Comparison of ENCODE assay signal across 30 cellular contexts in genomic region chr3:128736598-128736997, GRCh38. TPM values are rescaled to one million over a fixed set of nuclear protein-coding genes. Genes with fewer than 3 reads are reported as not detected.
DNase-seq lines count a peak whose midpoint lies in the region; ATAC-seq, FAIRE-seq and TF ChIP-seq lines count a peak whose summit lies in the region.
"Had no signal": no experiment of that assay in that cellular context is flagged by ENCODE, and none has a peak within 500 bp of the region (broad histone marks: within the 10 kb centered on the region; RNA-seq: fewer than 3 reads in every experiment).

No MANE protein-coding gene starts in this region.

- peaks cover 47% of the 10 kb centered on the region for H4K20me1 ChIP-seq in GM23248 (ENCODE audit: insufficient read depth)
- peaks cover 94% of the 10 kb centered on the region for H4K20me1 ChIP-seq in astrocyte (ENCODE audit: insufficient read depth, low read length)

- no peak for ATAC-seq in HG03108 (IDR thresholded peaks at IDR 0.05; ENCODE audit: unreplicated experiment)
- ATAC-seq: GM23338, HepG2, natural killer cell, sciatic nerve had no signal

- peaks cover 5% of the 10 kb centered on the region for H3K36me3 Mint-ChIP-seq in astrocyte (ENCODE audit: low read depth, unreplicated experiment)
- H3K36me3 Mint-ChIP-seq: natural killer cell had no signal

- H3K9me3 Mint-ChIP-seq in astrocyte (ENCODE audit: unreplicated experiment) = no peaks in the 10 kb centered on the region
- H3K9me3 Mint-ChIP-seq: activated B cell treated with CpG ODN at 0.5 μM for 24 hours; activated T-helper 2 cell treated with anti-CD3 and anti-CD28 coated beads, Interferon-gamma antibody, Interleukin-2, Interleukin-4, amounts not matched to agents 10 μg/mL and 5 μg/mL and 100 μg/mL, durations not matched to agents 14 hours and 24 hours and 36 hours; natural killer cell had no signal

- H3F3A ChIP-seq in GM23248 (ENCODE audit: insufficient read depth) = 0 out of 2 replicates have a peak, but pooled peaks cover 12% of the 10 kb centered on the region

- H3K27me3 ChIP-seq in GM23248 (replicated peaks; ENCODE audit: insufficient read depth) (no peaks in the 10 kb centered on the region), astrocyte (ENCODE audit: insufficient read depth, low read length) (no peaks in the 10 kb centered on the region), subcutaneous abdominal adipose tissue (ENCODE audit: control insufficient read depth in 5 of 5, insufficient read depth in 4 of 5, low read length in 5 of 5) (no peaks in the 10 kb centered on the region)
- no peaks in the 10 kb centered on the region for H3K27me3 ChIP-seq in effector memory CD4-positive, alpha-beta T cell (replicated peaks; ENCODE audit: control insufficient read depth, insufficient read depth, low read length, poor library complexity, severe bottlenecking)
- H3K27me3 ChIP-seq: esophagus squamous epithelium, heart right ventricle, MG63 had no signal

- DNase-seq in GM23248 (peak; percentile 75), astrocyte (ENCODE audit: low read depth) (peak; percentile 44), foreskin fibroblast (peak; percentile 18 to 57), NCI-H524 (lab: John Stamatoyannopoulos, UW) (no peak)
- no peak for DNase-seq in effector memory CD4-positive, alpha-beta T cell
- DNase-seq: activated B cell treated with CpG ODN at 0.5 μM for 24 hours; activated CD4-positive, alpha-beta T cell treated with anti-CD3 and anti-CD28 coated beads, Interleukin-2, amount 50 U/mL, for 4 hours; activated CD8-positive, alpha-beta memory T cell treated with anti-CD3 and anti-CD28 coated beads, Interleukin-2, amount 50 U/mL, for 48 hours; activated naive CD8-positive, alpha-beta T cell treated with anti-CD3 and anti-CD28 coated beads, Interleukin-2, amount 10 ng/mL, durations not matched to agents 7 days and 5 days; AML-193; DMS53; effector CD8-positive, alpha-beta T cell; esophagus squamous epithelium; heart right ventricle; MG63; natural killer cell; NCI-H1417 treated with DMSO at 0.1 percent for 48 hours; NCI-H510A treated with DMSO at 0.1 percent for 48 hours; RPMI8226; T-helper 9 cell had no signal

- TF ChIP-seq CTCF in astrocyte (IDR thresholded peaks at IDR 0.05; ENCODE audit: insufficient read depth, low read depth, low read length) (no peak), foreskin fibroblast (IDR thresholded peaks at IDR 0.05; ENCODE audit: low read depth, low read length) (no peak)

- no peaks in the 10 kb centered on the region for H3K9me3 ChIP-seq in GM23248 (ENCODE audit: low read depth)
- H3K9me3 ChIP-seq in astrocyte (ENCODE audit: insufficient read depth, low read depth, low read length) = no peaks in the 10 kb centered on the region
- no peaks in the 10 kb centered on the region for H3K9me3 ChIP-seq in subcutaneous abdominal adipose tissue (ENCODE audit: control insufficient read depth in 5 of 5, low read length in 5 of 5)
- no peaks in the 10 kb centered on the region for H3K9me3 ChIP-seq in effector memory CD4-positive, alpha-beta T cell (ENCODE audit: control insufficient read depth, low read length)
- H3K9me3 ChIP-seq: esophagus squamous epithelium, heart right ventricle had no signal

- H3K79me2 ChIP-seq in GM23248 (ENCODE audit: insufficient read depth) (peaks cover 100% of the 10 kb centered on the region), astrocyte (ENCODE audit: insufficient read depth, low read length) (peaks cover 99% of the 10 kb centered on the region)

- no peaks in the 10 kb centered on the region for H3K9me2 ChIP-seq in GM23248 (ENCODE audit: insufficient read depth)

- H3K4me1 Mint-ChIP-seq in astrocyte (ENCODE audit: low read depth, unreplicated experiment) = peaks cover 33% of the 10 kb centered on the region

- no peak for FAIRE-seq in astrocyte (lab: Jason Lieb, UNC)
- FAIRE-seq: HepG2, urothelium cell line had no signal

- H3K27ac Mint-ChIP-seq in astrocyte (ENCODE audit: unreplicated experiment) = no peak overlapping the region
- H3K27ac Mint-ChIP-seq: activated B cell treated with CpG ODN at 0.5 μM for 24 hours; activated naive CD8-positive, alpha-beta T cell treated with anti-CD3 and anti-CD28 coated beads, Interleukin-2, amount 10 ng/mL, durations not matched to agents 7 days and 5 days; activated T-helper 2 cell treated with anti-CD3 and anti-CD28 coated beads, Interferon-gamma antibody, Interleukin-2, Interleukin-4, amounts not matched to agents 10 μg/mL and 5 μg/mL and 100 μg/mL, durations not matched to agents 14 hours and 24 hours and 36 hours; GM23338 had no signal

- H3K36me3 ChIP-seq in GM23248 (ENCODE audit: low read depth) (no peaks in the 10 kb centered on the region; the same call in 1 of the 2 replicates), astrocyte (ENCODE audit: insufficient read depth, low read length) (no peaks in the 10 kb centered on the region), subcutaneous abdominal adipose tissue (ENCODE audit: control insufficient read depth in 5 of 5, insufficient read depth in 5 of 5, low read length in 5 of 5) (peaks cover 0 to 2% (median 0%) of the 10 kb centered on the region in 5 donors)
- H3K36me3 ChIP-seq in effector memory CD4-positive, alpha-beta T cell (ENCODE audit: control insufficient read depth, insufficient read depth, low read length) = no peaks in the 10 kb centered on the region

- H3K4me2 ChIP-seq in GM23248 (ENCODE audit: unreplicated experiment) (no peak overlapping the region), astrocyte (ENCODE audit: low read length) (no peak overlapping the region)
- H3K4me2 ChIP-seq: GM23338 had no signal

- WGBS in GM23248 (ENCODE audit: low coverage in 1 of 2, low lambda C conversion rate in 2 of 2, missing lambda C conversion rate in 2 of 2), 2 experiments = 33 to 42% methylated on average over 2 of the region's 2 CpGs

- H3K4me3 Mint-ChIP-seq in astrocyte (ENCODE audit: unreplicated experiment) = no peak overlapping the region
- H3K4me3 Mint-ChIP-seq: activated B cell treated with CpG ODN at 0.5 μM for 24 hours; activated naive CD8-positive, alpha-beta T cell treated with anti-CD3 and anti-CD28 coated beads, Interleukin-2, amount 10 ng/mL, durations not matched to agents 7 days and 5 days; GM23338; mesothelial cell of epicardium had no signal

- no peaks in the 10 kb centered on the region for H3K27me3 Mint-ChIP-seq in astrocyte (ENCODE audit: low read depth, unreplicated experiment)
- H3K27me3 Mint-ChIP-seq: activated B cell treated with CpG ODN at 0.5 μM for 24 hours; activated naive CD8-positive, alpha-beta T cell treated with anti-CD3 and anti-CD28 coated beads, Interleukin-2, amount 10 ng/mL, durations not matched to agents 7 days and 5 days had no signal

- H3K27ac ChIP-seq in GM23248 = no peak overlapping the region
- no peak overlapping the region for H3K27ac ChIP-seq in astrocyte (ENCODE audit: low read depth, low read length)
- peak overlapping the region; percentile 64 for H3K27ac ChIP-seq in subcutaneous abdominal adipose tissue (ENCODE audit: low read depth, low read length)
- no peak overlapping the region for H3K27ac ChIP-seq in effector memory CD4-positive, alpha-beta T cell (ENCODE audit: insufficient read depth, low read length, poor library complexity, severe bottlenecking)
- H3K27ac ChIP-seq: HL-60, parathyroid adenoma had no signal

- no peak overlapping the region for H2AFZ ChIP-seq in GM23248
- H2AFZ ChIP-seq in astrocyte (ENCODE audit: low read depth, low read length) = no peak overlapping the region
- H2AFZ ChIP-seq: GM23338, parathyroid adenoma had no signal

- H3K4me3 ChIP-seq in GM23248 (no peak overlapping the region), astrocyte (ENCODE audit: insufficient read depth, low read depth, low read length) (no peak overlapping the region), foreskin fibroblast (ENCODE audit: low read depth in 1 of 2, low read length in 2 of 2) (no peak overlapping the region), subcutaneous abdominal adipose tissue (ENCODE audit: low read depth in 1 of 5, low read length in 5 of 5) (no peak overlapping the region)
- no peak overlapping the region for H3K4me3 ChIP-seq in effector memory CD4-positive, alpha-beta T cell (ENCODE audit: insufficient read depth, low read depth, low read length, poor library complexity, severe bottlenecking)
- H3K4me3 ChIP-seq: esophagus squamous epithelium, GM23338, heart right ventricle, MG63 had no signal

- H3K4me1 ChIP-seq in GM23248 (ENCODE audit: insufficient read depth) (peaks cover 17% of the 10 kb centered on the region), astrocyte (ENCODE audit: insufficient read depth, low read length) (no peaks in the 10 kb centered on the region), subcutaneous abdominal adipose tissue (ENCODE audit: control insufficient read depth in 5 of 5, insufficient read depth in 5 of 5, low read length in 5 of 5) (peaks cover 3 to 64% (median 55%) of the 10 kb centered on the region in 5 donors)
- H3K4me1 ChIP-seq in effector memory CD4-positive, alpha-beta T cell (ENCODE audit: control insufficient read depth, insufficient read depth, low read length, poor library complexity, severe bottlenecking) = peaks cover 18% of the 10 kb centered on the region

- no peak overlapping the region for H3K9ac ChIP-seq in GM23248
- H3K9ac ChIP-seq in astrocyte (ENCODE audit: low read length) = no peak overlapping the region
- H3K9ac ChIP-seq in subcutaneous abdominal adipose tissue (ENCODE audit: low read length in 5 of 5) = no peak overlapping the region
- H3K9ac ChIP-seq: parathyroid adenoma had no signal

- in situ Hi-C loops in GM23248 (cut with MboI) = no loop called here

RNA-seq across cellular contexts. Expression of gene RAB7A, which starts 10.6 kb away (rescaled TPM):
- 55.1 and 71.3 TPM in 2 replicates for total RNA-seq in GM23248 (2014; rRNA removed; shearing (Covaris generic))
- 255 TPM in 2 replicates for polyA plus RNA-seq in GM23248 (2016; fragmentation: Nextera tagmentation; extraction: Ambion mirVana)
- 305 and 319 TPM in 2 replicates for total RNA-seq in astrocyte

Comparison
In these comparisons a context has a peak if more than half of its experiments do, and no peak if none do; other contexts are left out.
1. DNase-seq: peak in GM23248 (single experiment), astrocyte (single experiment) and foreskin fibroblast (2 of 2); none in NCI-H524 (0 of 2) and effector memory CD4-positive, alpha-beta T cell (0 of 3).